Comparison of ENCODE assay signal across 8 cellular contexts in the genomic region with DNA sequence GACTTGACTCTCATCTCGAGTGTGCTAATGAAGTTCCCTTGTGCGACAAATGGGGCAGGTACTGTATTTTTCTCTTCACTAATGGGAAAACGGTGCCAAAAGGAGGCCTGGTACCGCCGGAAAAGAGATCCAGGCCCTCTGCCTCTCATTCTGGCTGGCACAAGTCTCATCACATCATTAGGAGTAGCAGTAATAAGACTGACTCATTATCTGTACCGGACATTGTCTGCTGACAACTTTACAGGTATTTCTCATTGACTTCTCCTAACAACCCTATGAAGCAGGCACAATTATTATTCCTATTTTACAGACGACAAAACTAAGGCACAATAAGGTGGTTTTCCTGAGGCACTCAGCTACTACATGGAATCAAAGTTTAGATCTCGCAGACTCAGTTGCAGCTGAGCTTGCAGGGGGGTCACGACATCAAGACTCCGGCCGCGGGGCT. TPM values are rescaled to one million over a fixed set of nuclear protein-coding genes. Genes with fewer than 3 reads are reported as not detected.
A peak's percentile ranks its signal among the peaks of the same experiment; 100 is the strongest.
DNase-seq lines count a peak whose midpoint lies in the region; ATAC-seq and TF ChIP-seq lines count a peak whose summit lies in the region.

No MANE protein-coding gene starts in this region.

- no peaks in the 10 kb centered on the region for H3K27me3 Mint-ChIP-seq in activated B cell treated with CpG ODN at 0.5 μM for 24 hours

- peak overlapping the region; percentile 85 for H3K4me3 Mint-ChIP-seq in activated B cell treated with CpG ODN at 0.5 μM for 24 hours

- H3K9me3 ChIP-seq in ES-I3 (ENCODE audit: control insufficient read depth, insufficient read depth, low read length) (no peaks in the 10 kb centered on the region), parathyroid adenoma (ENCODE audit: control insufficient read depth, low read length) (no peaks in the 10 kb centered on the region)

- DNase-seq in activated B cell treated with CpG ODN at 0.5 μM for 24 hours, result no peak
- no peak for DNase-seq in fibroblast of the aortic adventitia (ENCODE audit: low read depth)

- H3K36me3 Mint-ChIP-seq in activated B cell treated with CpG ODN at 0.5 μM for 24 hours (ENCODE audit: low read depth), result peaks cover 18% of the 10 kb centered on the region

- CTCF ChIA-PET in activated B cell treated with CpG ODN at 0.5 μM for 24 hours (lab: Charles Lee), result interaction anchor here (2.3 kb wide), 1 partner anchor 148 kb away, joined by 9 read pairs; no protein-coding TSS in a partner anchor

- TF ChIP-seq CTCF in activated B cell treated with CpG ODN at 0.5 μM for 24 hours (IDR thresholded peaks at IDR 0.05) (no peak), fibroblast of the aortic adventitia (IDR thresholded peaks at IDR 0.05; ENCODE audit: insufficient read depth, low read length) (no peak), parathyroid adenoma (IDR thresholded peaks at IDR 0.05) (no peak)

- H3K9me3 Mint-ChIP-seq in activated B cell treated with CpG ODN at 0.5 μM for 24 hours, result no peaks in the 10 kb centered on the region

- H3K4me3 ChIP-seq in fibroblast of the aortic adventitia (ENCODE audit: low read depth, low read length) (peak overlapping the region; percentile 87), parathyroid adenoma (ENCODE audit: low read depth, low read length) (peak overlapping the region; percentile 88)

- H3K9ac ChIP-seq in ES-I3 (ENCODE audit: low read depth, low read length) (peak overlapping the region; percentile 72), parathyroid adenoma (peak overlapping the region; percentile 79)

- peaks cover 39% of the 10 kb centered on the region for H3K4me1 Mint-ChIP-seq in activated B cell treated with CpG ODN at 0.5 μM for 24 hours

- ATAC-seq in HG03280 (IDR thresholded peaks at IDR 0.05; ENCODE audit: unreplicated experiment), result peak; percentile 8
- ATAC-seq in activated B cell treated with CpG ODN at 0.5 μM for 24 hours (ENCODE audit: low read depth), result no peak
- ATAC-seq in HG02610 (IDR thresholded peaks at IDR 0.05; ENCODE audit: unreplicated experiment), result no peak
- ATAC-seq in GM21786 (IDR thresholded peaks at IDR 0.05; ENCODE audit: unreplicated experiment), result no peak
- no peak for ATAC-seq in HG02623 (IDR thresholded peaks at IDR 0.05; ENCODE audit: unreplicated experiment)

- H3K4me1 ChIP-seq in ES-I3 (ENCODE audit: insufficient read depth, low read length), result no peaks in the 10 kb centered on the region
- peaks cover 6% of the 10 kb centered on the region for H3K4me1 ChIP-seq in parathyroid adenoma

- POLR2A ChIA-PET in activated B cell treated with CpG ODN at 0.5 μM for 24 hours (lab: Charles Lee), result interaction anchor here (0.9 to 1.8 kb wide), 14 partner anchors 9 to 1279 kb away, joined by 3 to 7 read pairs (median 4); partner anchors contain the start of genes NFYB, TDG and WASHC4

- peak overlapping the region; percentile 95 for H3K4me2 ChIP-seq in parathyroid adenoma (ENCODE audit: low read length)

- H3K27ac ChIP-seq in parathyroid adenoma, result peak overlapping the region; percentile 56

- peak overlapping the region; percentile 86 for H3K27ac Mint-ChIP-seq in activated B cell treated with CpG ODN at 0.5 μM for 24 hours

- intact Hi-C loops in activated B cell treated with CpG ODN at 0.5 μM for 24 hours (cut with micrococcal nuclease), result loop anchor here (1.0 to 5.0 kb wide), 5 partner anchors 128 to 1857 kb away; partner anchors contain the start of genes CRY1, TCP11L2 and WASHC4

- H3K36me3 ChIP-seq in ES-I3 (ENCODE audit: insufficient read depth, low read length) (no peaks in the 10 kb centered on the region), parathyroid adenoma (ENCODE audit: control insufficient read depth, insufficient read depth, low read length) (no peaks in the 10 kb centered on the region)

- H3K79me2 ChIP-seq in parathyroid adenoma, result peaks cover 32% of the 10 kb centered on the region

- H2AFZ ChIP-seq in parathyroid adenoma, result peak overlapping the region; percentile 89

- H3K27me3 ChIP-seq in parathyroid adenoma (ENCODE audit: control insufficient read depth, insufficient read depth, low read length), result no peaks in the 10 kb centered on the region

RNA-seq across cellular contexts. Expression of gene APPL2, which starts 0.7 kb away (rescaled TPM):
- 22.0 and 30.7 TPM in 2 replicates for total RNA-seq in activated B cell treated with CpG ODN at 0.5 μM for 24 hours
- total RNA-seq in fibroblast of the aortic adventitia (ENCODE audit: low replicate concordance), result 48.5 and 73.0 TPM in 2 replicates
